ENCODE assay signal across 9 cellular contexts in genomic region chr17:5110816-5111215, GRCh38. TPM values are rescaled to one million over a fixed set of nuclear protein-coding genes. Genes with fewer than 3 reads are reported as not detected.
DNase-seq lines count a peak whose midpoint lies in the region; ATAC-seq and TF ChIP-seq lines count a peak whose summit lies in the region.
"Had no signal": no experiment of that assay in that cellular context is flagged by ENCODE, and none has a peak within 500 bp of the region (broad histone marks: within the 10 kb centered on the region; RNA-seq: fewer than 3 reads in every experiment).

No MANE protein-coding gene starts in this region.

- H3K4me3 ChIP-seq in ACC112 (ENCODE audit: low read depth, low read length) (peak overlapping the region; percentile 92), HUES6 (ENCODE audit: low read depth, low read length) (peak overlapping the region; percentile 86), adrenal gland (peak overlapping the region in 3 of 4 donors; percentile 70 to 79 (median 78)), lung (peak overlapping the region; percentile 91)

- 27 to 29% (median 27%) methylated on average over 8 of the region's 8 CpGs for WGBS in adrenal gland, 4 donors
- WGBS in lung, 2 donors = 15 to 20% methylated on average over 8 of the region's 8 CpGs

- H2AFZ ChIP-seq in ACC112 (ENCODE audit: low read length, unreplicated experiment) = peak overlapping the region; percentile 76

- H3K79me2 ChIP-seq in ACC112 (ENCODE audit: control insufficient read depth, insufficient read depth, low read length, unreplicated experiment) = peaks cover 15% of the 10 kb centered on the region

- no peak overlapping the region for H3K27ac ChIP-seq in ACC112 (ENCODE audit: low read depth, low read length)
- H3K27ac ChIP-seq in HUES6 (ENCODE audit: low read depth, low read length) = no peak overlapping the region; the same call in 1 of the 2 replicates
- no peak overlapping the region for H3K27ac ChIP-seq in adrenal gland
- H3K27ac ChIP-seq in lung (ENCODE audit: low read depth in 1 of 2, low read length in 1 of 2) = no peak overlapping the region

- H3K4me1 ChIP-seq in ACC112 (ENCODE audit: control insufficient read depth, insufficient read depth, low read length, unreplicated experiment) = peaks cover 5% of the 10 kb centered on the region
- peaks cover 5% of the 10 kb centered on the region; the same call in 1 of the 2 replicates for H3K4me1 ChIP-seq in HUES6 (ENCODE audit: control insufficient read depth, insufficient read depth, low read length)
- peaks cover 0 to 7% of the 10 kb centered on the region in 2 donors for H3K4me1 ChIP-seq in adrenal gland (replicated peaks in 1 of 2)
- H3K4me1 ChIP-seq in lung (ENCODE audit: control insufficient read depth in 2 of 2, insufficient read depth in 2 of 2, low read length in 2 of 2) = peaks cover 0 to 8% of the 10 kb centered on the region in 2 donors

- DNase-seq in adrenal gland (no peak), lung (ENCODE audit: low spot score) (no peak), GM10266 (ENCODE audit: extremely low spot score) (no peak), NCI-H226 (no peak)

- H3K9ac ChIP-seq in HUES6 (ENCODE audit: low read length) = peak overlapping the region; percentile 91

- TF ChIP-seq POLR2A in adrenal gland (IDR thresholded peaks at IDR 0.05) = no peak

- TF ChIP-seq CTCF in adrenal gland (IDR thresholded peaks at IDR 0.05) = no peak
- TF ChIP-seq CTCF in lung (IDR thresholded peaks at IDR 0.05; ENCODE audit: control extremely low read depth, extremely low read depth) = no peak
- no peak for TF ChIP-seq CTCF in GM10266 (IDR thresholded peaks at IDR 0.05; ENCODE audit: control insufficient read depth, insufficient read depth, low read depth, missing control alignments)

- intact Hi-C loops in adrenal gland (cut with DNase I) = loop anchor here in 1 of 2 donors (5.0 kb wide), 1 partner anchor 76 kb away; no protein-coding TSS in a partner anchor

- ATAC-seq in lung (ENCODE audit: insufficient read depth, low FRiP score) = no peak
- ATAC-seq in GM18867 (IDR thresholded peaks at IDR 0.05; ENCODE audit: unreplicated experiment) = no peak
- no peak for ATAC-seq in GM21423 (IDR thresholded peaks at IDR 0.05; ENCODE audit: unreplicated experiment)

- H3K9me3 ChIP-seq in HUES6 (ENCODE audit: control insufficient read depth, insufficient read depth, low read depth, low read length) (peaks cover 4% of the 10 kb centered on the region; the same call in 1 of the 2 replicates), adrenal gland (replicated peaks in 1 of 3) (peaks cover 0 to 7% (median 0%) of the 10 kb centered on the region in 3 donors), lung (ENCODE audit: control insufficient read depth in 2 of 2, insufficient read depth in 1 of 2, low read length in 1 of 2) (peaks cover 0 to 1% of the 10 kb centered on the region in 2 donors)

- peaks cover 10% of the 10 kb centered on the region for H3K27me3 ChIP-seq in ACC112 (ENCODE audit: insufficient read depth, low read length)
- peaks cover 5% of the 10 kb centered on the region; the same call in 1 of the 2 replicates for H3K27me3 ChIP-seq in HUES6 (ENCODE audit: control insufficient read depth, insufficient read depth, low read length)
- H3K27me3 ChIP-seq in adrenal gland = peaks cover 7% of the 10 kb centered on the region
- no peaks in the 10 kb centered on the region for H3K27me3 ChIP-seq in lung (ENCODE audit: control insufficient read depth, insufficient read depth)

- peaks cover 45% of the 10 kb centered on the region for H3K36me3 ChIP-seq in ACC112 (ENCODE audit: insufficient read depth, low read length)
- peaks cover 45% of the 10 kb centered on the region for H3K36me3 ChIP-seq in HUES6 (ENCODE audit: control insufficient read depth, insufficient read depth, low read length)
- peaks cover 0 to 4% of the 10 kb centered on the region in 2 donors for H3K36me3 ChIP-seq in adrenal gland (replicated peaks in 1 of 2)
- peaks cover 5 to 13% of the 10 kb centered on the region in 2 donors for H3K36me3 ChIP-seq in lung (ENCODE audit: control insufficient read depth in 2 of 2, insufficient read depth in 2 of 2, low read length in 2 of 2)

RNA-seq across cellular contexts. Expression of gene ZNF232, which starts 0.9 kb away (rescaled TPM):
- total RNA-seq in adrenal gland (1 to 10 TPM; 3.6 to 7.4 (median 6.2) TPM), lung (10 to 100 TPM in 1 of 2 donors, 1 to 10 TPM in 1; 9.6 to 14.1 TPM)
- polyA plus RNA-seq in adrenal gland (10 to 100 TPM in 1 of 3 donors, 1 to 10 TPM in 2; 4.9 to 14.6 (median 7.1) TPM), lung (1 to 10 TPM; 6.8 to 9.4 TPM)

RNA-seq across cellular contexts. Expression of gene USP6, which starts 5.0 kb away (rescaled TPM):
- total RNA-seq in adrenal gland (under 1 TPM in 5 of 8 donors, not detected in 3; 0.04 to 0.40 (median 0.14) TPM), lung (under 1 TPM; 0.31 to 0.46 TPM)
- polyA plus RNA-seq in adrenal gland (under 1 TPM; 0.07 to 0.08 (median 0.07) TPM), lung (under 1 TPM; 0.05 to 0.10 TPM)
- total RNA-seq: glomerular endothelial cell had no signal

RNA-seq across cellular contexts. Expression of gene ZFP3, which starts 32.5 kb away (rescaled TPM):
- total RNA-seq in adrenal gland = 1 to 10 TPM; 2.9 to 6.9 (median 4.4) TPM
- polyA plus RNA-seq in adrenal gland = 1 to 10 TPM; 1.6 to 8.4 (median 1.8) TPM
- total RNA-seq in lung = 1 to 10 TPM; 4.8 to 7.3 TPM
- 1 to 10 TPM; 2.3 to 2.6 TPM for polyA plus RNA-seq in lung
